In genomic region chr20:46221271-46221670, GRCh38 we compare ENCODE assay signal across 21 cellular contexts.
DNase-seq lines count a peak whose midpoint lies in the region; TF ChIP-seq lines count a peak whose summit lies in the region.
"Had no signal": no experiment of that assay in that cellular context is flagged by ENCODE, and none has a peak within 500 bp of the region (broad histone marks: within the 10 kb centered on the region; RNA-seq: fewer than 3 reads in every experiment).

No MANE protein-coding gene starts in this region.

- H3K4me2 ChIP-seq in Karpas-422 (ENCODE audit: low read depth, low read length, poor library complexity, severe bottlenecking), result peak overlapping the region; percentile 20
- H3K4me2 ChIP-seq: hepatocyte, KMS-11 had no signal

- no peaks in the 10 kb centered on the region for H3K27me3 ChIP-seq in Karpas-422 (ENCODE audit: low read length)

- no peaks in the 10 kb centered on the region for H3K9me3 ChIP-seq in Karpas-422 (ENCODE audit: low read length)
- H3K9me3 ChIP-seq: prostate gland had no signal

- H3K36me3 Mint-ChIP-seq in neural crest cell (ENCODE audit: low read depth), result no peaks in the 10 kb centered on the region
- H3K36me3 Mint-ChIP-seq: activated naive CD8-positive, alpha-beta T cell treated with anti-CD3 and anti-CD28 coated beads for 36 hours; T-cell had no signal

- no peaks in the 10 kb centered on the region for H4K20me1 ChIP-seq in Karpas-422 (ENCODE audit: insufficient read depth, low read depth, low read length)

- in situ Hi-C loops in Caki2 (cut with HindIII; ENCODE audit: low pct_unique_long_range_greater_than_20kb, low sequenced_read_pairs), result no loop called here

- H3K9me2 ChIP-seq in Karpas-422 (replicated peaks; ENCODE audit: insufficient read depth, low read length), result no peaks in the 10 kb centered on the region

- H3K9ac ChIP-seq in Karpas-422 (ENCODE audit: low read length), result no peak overlapping the region
- H3K9ac ChIP-seq: KMS-11 had no signal

- H3K9me3 Mint-ChIP-seq in neural crest cell, result no peaks in the 10 kb centered on the region
- H3K9me3 Mint-ChIP-seq: activated CD4-positive, alpha-beta T cell treated with anti-CD3 and anti-CD28 coated beads, Interleukin-2, amount 10 ng/mL, durations not matched to agents 7 days and 5 days; activated naive CD8-positive, alpha-beta T cell treated with anti-CD3 and anti-CD28 coated beads for 36 hours; activated T-helper 2 cell treated with anti-CD3 and anti-CD28 coated beads, Interferon-gamma antibody, Interleukin-2, Interleukin-4, amounts not matched to agents 10 μg/mL and 5 μg/mL and 100 μg/mL, durations not matched to agents 14 hours and 24 hours and 36 hours; T-cell had no signal

- no peaks in the 10 kb centered on the region for H3K79me2 ChIP-seq in Karpas-422 (ENCODE audit: low read length)
- H3K79me2 ChIP-seq: hepatocyte had no signal

- peak; percentile 96 for DNase-seq in Caki2 (ENCODE audit: low read depth)
- peak; percentile 60 for DNase-seq in Karpas-422
- DNase-seq in cerebellar nuclear complex (lab: John Stamatoyannopoulos, UW), result peak; percentile 39 to 49
- DNase-seq in neural crest cell (ENCODE audit: low read depth, low spot score), result no peak
- no peak for DNase-seq in nucleus accumbens (lab: John Stamatoyannopoulos, UW)
- no peak for DNase-seq in activated CD4-positive, CD25-positive, alpha-beta regulatory T cell treated with anti-CD3 and anti-CD28 coated beads, Interleukin-2, amount 50 U/mL, for 72 hours
- DNase-seq in activated T-cell treated with anti-CD3 and anti-CD28 coated beads for 4 hours, result no peak
- DNase-seq: activated CD4-positive, alpha-beta T cell treated with anti-CD3 and anti-CD28 coated beads, Interleukin-2, amount 10 ng/mL, durations not matched to agents 7 days and 5 days; activated naive CD8-positive, alpha-beta T cell treated with anti-CD3 and anti-CD28 coated beads for 36 hours; EL; HCEC 1CT; stimulated activated naive CD4-positive, alpha-beta T cell; T-cell; trophoblast cell had no signal

- peaks cover 24% of the 10 kb centered on the region for H3K4me1 Mint-ChIP-seq in neural crest cell
- H3K4me1 Mint-ChIP-seq: activated CD4-positive, alpha-beta T cell treated with anti-CD3 and anti-CD28 coated beads, Interleukin-2, amount 10 ng/mL, durations not matched to agents 7 days and 5 days; activated naive CD8-positive, alpha-beta T cell treated with anti-CD3 and anti-CD28 coated beads for 36 hours; T-cell had no signal

- peaks cover 33% of the 10 kb centered on the region for H3K27me3 Mint-ChIP-seq in neural crest cell (ENCODE audit: low read depth)

- H3K36me3 ChIP-seq in Karpas-422 (ENCODE audit: insufficient read depth, low read length), result no peaks in the 10 kb centered on the region
- H3K36me3 ChIP-seq: prostate gland had no signal

- no peak overlapping the region for H2AFZ ChIP-seq in Karpas-422 (ENCODE audit: low read length)
- H2AFZ ChIP-seq: hepatocyte had no signal

- peaks cover 26% of the 10 kb centered on the region for H3K4me1 ChIP-seq in Karpas-422 (ENCODE audit: low read length)

- H3K4me3 ChIP-seq in Karpas-422 (ENCODE audit: low read length), result no peak overlapping the region
- H3K4me3 ChIP-seq: coronary artery, hepatocyte, lung, prostate gland, skin epidermis had no signal

- no peak overlapping the region for H3K4me3 Mint-ChIP-seq in neural crest cell
- H3K4me3 Mint-ChIP-seq: activated CD4-positive, alpha-beta T cell treated with anti-CD3 and anti-CD28 coated beads, Interleukin-2, amount 10 ng/mL, durations not matched to agents 7 days and 5 days; activated naive CD8-positive, alpha-beta T cell treated with anti-CD3 and anti-CD28 coated beads for 36 hours; T-cell had no signal

- H3K27ac ChIP-seq in Karpas-422 (ENCODE audit: low read length), result no peak overlapping the region
- H3K27ac ChIP-seq: coronary artery, hepatocyte, KMS-11, prostate gland, skin epidermis had no signal

- TF ChIP-seq CTCF in neural crest cell (conservative IDR thresholded peaks at IDR 0.05), result no peak

- peak overlapping the region; percentile 63 for H3K27ac Mint-ChIP-seq in neural crest cell (ENCODE audit: unreplicated experiment)
- H3K27ac Mint-ChIP-seq: activated CD4-positive, alpha-beta T cell treated with anti-CD3 and anti-CD28 coated beads, Interleukin-2, amount 10 ng/mL, durations not matched to agents 7 days and 5 days; activated naive CD8-positive, alpha-beta T cell treated with anti-CD3 and anti-CD28 coated beads for 36 hours; activated T-helper 2 cell treated with anti-CD3 and anti-CD28 coated beads, Interferon-gamma antibody, Interleukin-2, Interleukin-4, amounts not matched to agents 10 μg/mL and 5 μg/mL and 100 μg/mL, durations not matched to agents 14 hours and 24 hours and 36 hours; T-cell had no signal

Comparison
In these comparisons a context has a peak if more than half of its experiments do, and no peak if none do; other contexts are left out.
1. DNase-seq: peak in Caki2 (single experiment), Karpas-422 (single experiment) and cerebellar nuclear complex (2 of 2); none in neural crest cell (single experiment), nucleus accumbens (0 of 56), activated CD4-positive, CD25-positive, alpha-beta regulatory T cell treated with anti-CD3 and anti-CD28 coated beads, Interleukin-2, amount 50 U/mL, for 72 hours (single experiment) and activated T-cell treated with anti-CD3 and anti-CD28 coated beads for 4 hours (single experiment).